ENCODE assay signal across 2 cellular contexts in the genomic region with DNA sequence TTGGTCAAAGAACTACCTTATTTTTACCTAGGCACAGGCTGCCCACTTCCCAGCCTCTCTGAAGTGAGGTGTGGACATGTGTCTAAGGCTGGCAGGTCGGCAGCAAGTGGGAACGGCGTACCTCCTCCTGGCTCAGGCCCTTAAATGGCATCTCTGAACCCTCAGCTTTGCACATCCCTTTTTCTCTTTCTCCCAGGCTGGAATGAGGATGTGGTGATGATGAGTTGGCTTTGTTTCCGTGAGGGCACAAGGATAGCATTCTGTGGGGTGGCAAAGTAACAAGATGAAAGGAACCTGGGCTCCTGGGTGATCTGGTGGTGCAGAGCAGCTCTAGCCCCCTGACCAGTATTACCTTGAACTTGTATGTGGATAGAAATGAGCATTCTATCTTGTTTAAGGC.
TF ChIP-seq lines count a peak whose summit lies in the region.

No MANE protein-coding gene starts in this region.

TF ChIP-seq in A549, 52 proteins besides CTCF, POLR2A, EP300 and RAD21 (continued from another document):
- TF ChIP-seq POLR2AphosphoS2 (conservative IDR thresholded peaks at IDR 0.05; ENCODE audit: low read length): no peak
- TF ChIP-seq CBX2 (IDR thresholded peaks at IDR 0.05; ENCODE audit: borderline replicate concordance, low read depth): no peak
TF ChIP-seq in A549: peak in this region for 0.

TF ChIP-seq in GM23338, 12 proteins besides CTCF, POLR2A, EP300 and RAD21 (continued from another document):
- TF ChIP-seq, protein P1, sequence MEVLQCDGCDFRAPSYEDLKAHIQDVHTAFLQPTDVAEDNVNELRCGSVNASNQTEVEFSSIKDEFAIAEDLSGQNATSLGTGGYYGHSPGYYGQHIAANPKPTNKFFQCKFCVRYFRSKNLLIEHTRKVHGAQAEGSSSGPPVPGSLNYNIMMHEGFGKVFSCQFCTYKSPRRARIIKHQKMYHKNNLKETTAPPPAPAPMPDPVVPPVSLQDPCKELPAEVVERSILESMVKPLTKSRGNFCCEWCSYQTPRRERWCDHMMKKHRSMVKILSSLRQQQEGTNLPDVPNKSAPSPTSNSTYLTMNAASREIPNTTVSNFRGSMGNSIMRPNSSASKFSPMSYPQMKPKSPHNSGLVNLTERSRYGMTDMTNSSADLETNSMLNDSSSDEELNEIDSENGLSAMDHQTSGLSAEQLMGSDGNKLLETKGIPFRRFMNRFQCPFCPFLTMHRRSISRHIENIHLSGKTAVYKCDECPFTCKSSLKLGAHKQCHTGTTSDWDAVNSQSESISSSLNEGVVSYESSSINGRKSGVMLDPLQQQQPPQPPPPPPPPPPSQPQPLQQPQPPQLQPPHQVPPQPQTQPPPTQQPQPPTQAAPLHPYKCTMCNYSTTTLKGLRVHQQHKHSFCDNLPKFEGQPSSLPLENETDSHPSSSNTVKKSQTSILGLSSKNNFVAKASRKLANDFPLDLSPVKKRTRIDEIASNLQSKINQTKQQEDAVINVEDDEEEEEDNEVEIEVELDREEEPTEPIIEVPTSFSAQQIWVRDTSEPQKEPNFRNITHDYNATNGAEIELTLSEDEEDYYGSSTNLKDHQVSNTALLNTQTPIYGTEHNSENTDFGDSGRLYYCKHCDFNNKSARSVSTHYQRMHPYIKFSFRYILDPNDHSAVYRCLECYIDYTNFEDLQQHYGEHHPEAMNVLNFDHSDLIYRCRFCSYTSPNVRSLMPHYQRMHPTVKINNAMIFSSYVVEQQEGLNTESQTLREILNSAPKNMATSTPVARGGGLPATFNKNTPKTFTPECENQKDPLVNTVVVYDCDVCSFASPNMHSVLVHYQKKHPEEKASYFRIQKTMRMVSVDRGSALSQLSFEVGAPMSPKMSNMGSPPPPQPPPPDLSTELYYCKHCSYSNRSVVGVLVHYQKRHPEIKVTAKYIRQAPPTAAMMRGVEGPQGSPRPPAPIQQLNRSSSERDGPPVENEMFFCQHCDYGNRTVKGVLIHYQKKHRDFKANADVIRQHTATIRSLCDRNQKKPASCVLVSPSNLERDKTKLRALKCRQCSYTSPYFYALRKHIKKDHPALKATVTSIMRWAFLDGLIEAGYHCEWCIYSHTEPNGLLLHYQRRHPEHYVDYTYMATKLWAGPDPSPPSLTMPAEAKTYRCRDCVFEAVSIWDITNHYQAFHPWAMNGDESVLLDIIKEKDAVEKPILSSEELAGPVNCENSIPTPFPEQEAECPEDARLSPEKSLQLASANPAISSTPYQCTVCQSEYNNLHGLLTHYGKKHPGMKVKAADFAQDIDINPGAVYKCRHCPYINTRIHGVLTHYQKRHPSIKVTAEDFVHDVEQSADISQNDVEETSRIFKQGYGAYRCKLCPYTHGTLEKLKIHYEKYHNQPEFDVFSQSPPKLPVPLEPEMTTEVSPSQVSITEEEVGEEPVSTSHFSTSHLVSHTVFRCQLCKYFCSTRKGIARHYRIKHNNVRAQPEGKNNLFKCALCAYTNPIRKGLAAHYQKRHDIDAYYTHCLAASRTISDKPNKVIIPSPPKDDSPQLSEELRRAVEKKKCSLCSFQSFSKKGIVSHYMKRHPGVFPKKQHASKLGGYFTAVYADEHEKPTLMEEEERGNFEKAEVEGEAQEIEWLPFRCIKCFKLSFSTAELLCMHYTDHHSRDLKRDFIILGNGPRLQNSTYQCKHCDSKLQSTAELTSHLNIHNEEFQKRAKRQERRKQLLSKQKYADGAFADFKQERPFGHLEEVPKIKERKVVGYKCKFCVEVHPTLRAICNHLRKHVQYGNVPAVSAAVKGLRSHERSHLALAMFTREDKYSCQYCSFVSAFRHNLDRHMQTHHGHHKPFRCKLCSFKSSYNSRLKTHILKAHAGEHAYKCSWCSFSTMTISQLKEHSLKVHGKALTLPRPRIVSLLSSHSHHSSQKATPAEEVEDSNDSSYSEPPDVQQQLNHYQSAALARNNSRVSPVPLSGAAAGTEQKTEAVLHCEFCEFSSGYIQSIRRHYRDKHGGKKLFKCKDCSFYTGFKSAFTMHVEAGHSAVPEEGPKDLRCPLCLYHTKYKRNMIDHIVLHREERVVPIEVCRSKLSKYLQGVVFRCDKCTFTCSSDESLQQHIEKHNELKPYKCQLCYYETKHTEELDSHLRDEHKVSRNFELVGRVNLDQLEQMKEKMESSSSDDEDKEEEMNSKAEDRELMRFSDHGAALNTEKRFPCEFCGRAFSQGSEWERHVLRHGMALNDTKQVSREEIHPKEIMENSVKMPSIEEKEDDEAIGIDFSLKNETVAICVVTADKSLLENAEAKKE (CRISPR knock-in tag; IDR thresholded peaks at IDR 0.05): no peak
- TF ChIP-seq ZNF331 (CRISPR knock-in tag; IDR thresholded peaks at IDR 0.05; ENCODE audit: low read depth) (no peak), ZNF114 (CRISPR knock-in tag; IDR thresholded peaks at IDR 0.05) (no peak), NANOG (IDR thresholded peaks at IDR 0.05; ENCODE audit: borderline replicate concordance) (no peak), CREB1 (CRISPR knock-in tag; IDR thresholded peaks at IDR 0.05; ENCODE audit: low read depth) (no peak), EZH2 (IDR thresholded peaks at IDR 0.05; ENCODE audit: low read depth, unreplicated experiment) (no peak), JUNB (IDR thresholded peaks at IDR 0.05; ENCODE audit: unreplicated experiment) (no peak), POLR2AphosphoS5 (IDR thresholded peaks at IDR 0.05; ENCODE audit: low read depth) (no peak)
- TF ChIP-seq, protein P2, sequence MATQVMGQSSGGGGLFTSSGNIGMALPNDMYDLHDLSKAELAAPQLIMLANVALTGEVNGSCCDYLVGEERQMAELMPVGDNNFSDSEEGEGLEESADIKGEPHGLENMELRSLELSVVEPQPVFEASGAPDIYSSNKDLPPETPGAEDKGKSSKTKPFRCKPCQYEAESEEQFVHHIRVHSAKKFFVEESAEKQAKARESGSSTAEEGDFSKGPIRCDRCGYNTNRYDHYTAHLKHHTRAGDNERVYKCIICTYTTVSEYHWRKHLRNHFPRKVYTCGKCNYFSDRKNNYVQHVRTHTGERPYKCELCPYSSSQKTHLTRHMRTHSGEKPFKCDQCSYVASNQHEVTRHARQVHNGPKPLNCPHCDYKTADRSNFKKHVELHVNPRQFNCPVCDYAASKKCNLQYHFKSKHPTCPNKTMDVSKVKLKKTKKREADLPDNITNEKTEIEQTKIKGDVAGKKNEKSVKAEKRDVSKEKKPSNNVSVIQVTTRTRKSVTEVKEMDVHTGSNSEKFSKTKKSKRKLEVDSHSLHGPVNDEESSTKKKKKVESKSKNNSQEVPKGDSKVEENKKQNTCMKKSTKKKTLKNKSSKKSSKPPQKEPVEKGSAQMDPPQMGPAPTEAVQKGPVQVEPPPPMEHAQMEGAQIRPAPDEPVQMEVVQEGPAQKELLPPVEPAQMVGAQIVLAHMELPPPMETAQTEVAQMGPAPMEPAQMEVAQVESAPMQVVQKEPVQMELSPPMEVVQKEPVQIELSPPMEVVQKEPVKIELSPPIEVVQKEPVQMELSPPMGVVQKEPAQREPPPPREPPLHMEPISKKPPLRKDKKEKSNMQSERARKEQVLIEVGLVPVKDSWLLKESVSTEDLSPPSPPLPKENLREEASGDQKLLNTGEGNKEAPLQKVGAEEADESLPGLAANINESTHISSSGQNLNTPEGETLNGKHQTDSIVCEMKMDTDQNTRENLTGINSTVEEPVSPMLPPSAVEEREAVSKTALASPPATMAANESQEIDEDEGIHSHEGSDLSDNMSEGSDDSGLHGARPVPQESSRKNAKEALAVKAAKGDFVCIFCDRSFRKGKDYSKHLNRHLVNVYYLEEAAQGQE (IDR thresholded peaks at IDR 0.05; ENCODE audit: unreplicated experiment): no peak
TF ChIP-seq in GM23338: peak in this region for 0.
